ENCODE assay signal across 15 cellular contexts in genomic region chr6:42366011-42366705, GRCh38.
A peak's percentile ranks its signal among the peaks of the same experiment; 100 is the strongest.
DNase-seq lines count a peak whose midpoint lies in the region; ATAC-seq and TF ChIP-seq lines count a peak whose summit lies in the region.
"Had no signal": no experiment of that assay in that cellular context is flagged by ENCODE, and none has a peak within 500 bp of the region (broad histone marks: within the 10 kb centered on the region; RNA-seq: fewer than 3 reads in every experiment).

No MANE protein-coding gene starts in this region.

- H3K4me3 Mint-ChIP-seq in immature natural killer cell: peak overlapping the region; percentile 25 to 78 (median 63)
- H3K4me3 Mint-ChIP-seq: endodermal cell had no signal

- peak overlapping the region; percentile 73 to 93 (median 88) for H3K27ac Mint-ChIP-seq in immature natural killer cell
- H3K27ac Mint-ChIP-seq: endodermal cell, progenitor cell of endocrine pancreas had no signal

- H3K4me1 Mint-ChIP-seq in immature natural killer cell: peaks cover 69 to 78% of the 10 kb centered on the region in 2 donors
- H3K4me1 Mint-ChIP-seq: endodermal cell had no signal

- H3K36me3 ChIP-seq in SJSA1: 0 out of 2 replicates have a peak, but pooled peaks cover 2% of the 10 kb centered on the region
- no peaks in the 10 kb centered on the region for H3K36me3 ChIP-seq in thyroid gland

- no peak for ATAC-seq in GM21423 (IDR thresholded peaks at IDR 0.05; ENCODE audit: unreplicated experiment)

- H3K27me3 Mint-ChIP-seq in immature natural killer cell (ENCODE audit: low read depth in 3 of 3): peaks cover 0 to 2% (median 0%) of the 10 kb centered on the region in 3 donors
- H3K27me3 Mint-ChIP-seq: progenitor cell of endocrine pancreas had no signal

- TF ChIP-seq POLR2A in thyroid gland (IDR thresholded peaks at IDR 0.05): no peak

- H3K9me3 Mint-ChIP-seq in immature natural killer cell: no peaks in the 10 kb centered on the region
- H3K9me3 Mint-ChIP-seq: endodermal cell had no signal

- peaks cover 49% of the 10 kb centered on the region for H3K4me1 ChIP-seq in SJSA1 (replicated peaks)
- H3K4me1 ChIP-seq in thyroid gland: peaks cover 40 to 59% of the 10 kb centered on the region in 2 donors

- H3K4me3 ChIP-seq in SJSA1: no peak overlapping the region
- H3K4me3 ChIP-seq in thyroid gland (replicated peaks in 1 of 3): no peak overlapping the region

- intact Hi-C loops in thyroid gland (cut with DNase I): no loop called here

- H3K27me3 ChIP-seq in SJSA1 (replicated peaks) (no peaks in the 10 kb centered on the region), thyroid gland (no peaks in the 10 kb centered on the region)

- H3K27ac ChIP-seq in SJSA1: peak overlapping the region; percentile 81
- no peak overlapping the region for H3K27ac ChIP-seq in thyroid gland

- no peaks in the 10 kb centered on the region for H3K9me3 ChIP-seq in SJSA1 (replicated peaks)
- H3K9me3 ChIP-seq in thyroid gland: no peaks in the 10 kb centered on the region

- peak; percentile 58 for DNase-seq in activated effector memory CD4-positive, alpha-beta T cell treated with anti-CD3 and anti-CD28 coated beads, Interleukin-2, amount 50 U/mL, for 16 hours
- DNase-seq in activated effector memory CD4-positive, alpha-beta T cell treated with Interleukin-2 at 50 U/mL for 16 hours: no peak
- DNase-seq in SJSA1 (ENCODE audit: low read depth in 1 of 2, low spot score in 2 of 2): no peak
- DNase-seq in immature natural killer cell: no peak
- DNase-seq in thyroid gland: peak; percentile 56 to 58
- no peak for DNase-seq in A172 (ENCODE audit: low spot score)
- DNase-seq in OCI-M2 (lab: John Stamatoyannopoulos, UW; ENCODE audit: unreplicated experiment): no peak
- DNase-seq: DMS153; endodermal cell; hippocampal formation; NCI-H1105 treated with DMSO at 0.1 percent for 48 hours; NCI-H2227 treated with DMSO at 0.1 percent for 48 hours; stimulated activated naive CD4-positive, alpha-beta T cell treated with Interleukin-2 at 50 U/mL for 16 hours had no signal

- no peak for TF ChIP-seq CTCF in thyroid gland (IDR thresholded peaks at IDR 0.05)

- H3K36me3 Mint-ChIP-seq in immature natural killer cell: peaks cover 21 to 31% (median 26%) of the 10 kb centered on the region in 3 donors

- 70% methylated on average over 5 of the region's 5 CpGs for WGBS in thyroid gland, 2 donors

Comparison
In these comparisons a context has a peak if more than half of its experiments do, and no peak if none do; other contexts are left out.
1. DNase-seq: peak in activated effector memory CD4-positive, alpha-beta T cell treated with anti-CD3 and anti-CD28 coated beads, Interleukin-2, amount 50 U/mL, for 16 hours (single experiment) and thyroid gland (2 of 2); none in activated effector memory CD4-positive, alpha-beta T cell treated with Interleukin-2 at 50 U/mL for 16 hours (single experiment), SJSA1 (0 of 2), immature natural killer cell (0 of 3), A172 (single experiment) and OCI-M2 (single experiment).